ENCODE assay signal across 11 cellular contexts in the genomic region with DNA sequence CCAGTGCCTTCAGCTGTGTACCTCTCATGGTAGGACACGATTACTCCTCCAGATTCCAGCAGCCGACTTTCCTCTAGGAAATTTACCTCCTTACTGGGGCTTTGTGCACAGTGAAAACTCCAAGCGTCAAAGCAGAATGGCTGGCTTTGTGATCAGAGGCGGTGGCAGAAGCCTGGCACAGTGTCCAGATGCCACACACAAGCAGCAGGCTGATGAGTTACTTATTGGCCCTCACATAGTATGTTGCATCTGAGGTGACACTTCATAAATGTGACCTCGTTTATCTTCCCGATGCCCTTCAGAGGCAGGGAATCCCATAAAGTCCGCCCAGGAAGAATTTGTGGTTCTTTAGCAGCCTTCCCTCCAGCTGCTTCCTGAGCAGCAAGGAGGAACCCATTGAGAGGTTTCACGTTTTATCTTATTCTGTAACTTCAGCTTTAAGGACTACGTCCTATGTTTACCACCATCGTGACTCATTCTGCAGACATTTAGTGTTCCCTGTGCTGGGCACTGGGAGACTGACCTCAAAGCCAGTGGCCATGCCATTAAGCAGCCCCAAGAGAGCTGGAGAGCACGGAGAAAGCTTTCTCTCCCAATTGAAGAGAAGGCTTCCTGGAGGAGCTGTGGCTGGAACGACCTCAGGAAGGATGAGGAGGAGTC.
DNase-seq lines count a peak whose midpoint lies in the region; ATAC-seq and TF ChIP-seq lines count a peak whose summit lies in the region.
"Had no signal": no experiment of that assay in that cellular context is flagged by ENCODE, and none has a peak within 500 bp of the region (broad histone marks: within the 10 kb centered on the region; RNA-seq: fewer than 3 reads in every experiment).

No MANE protein-coding gene starts in this region.

- ATAC-seq in heart left ventricle, result peak in 3 of 4 donors; percentile 41 to 73 (median 57)
- no peak for ATAC-seq in right cardiac atrium
- no peak for ATAC-seq in GM18907 (IDR thresholded peaks at IDR 0.05; ENCODE audit: unreplicated experiment)
- no peak for ATAC-seq in GM18873 (IDR thresholded peaks at IDR 0.05; ENCODE audit: low FRiP score, unreplicated experiment)

- H3K36me3 ChIP-seq in heart left ventricle, result no peaks in the 10 kb centered on the region
- H3K36me3 ChIP-seq: WERI-Rb-1 had no signal

- no peak overlapping the region for H3K27ac ChIP-seq in heart left ventricle
- no peak overlapping the region for H3K27ac ChIP-seq in right cardiac atrium (ENCODE audit: low read length)
- H3K27ac ChIP-seq: WERI-Rb-1 had no signal

- H3K4me3 ChIP-seq in heart left ventricle, result no peak overlapping the region
- no peak overlapping the region for H3K4me3 ChIP-seq in right cardiac atrium (ENCODE audit: low read length)

- H3K4me1 ChIP-seq in heart left ventricle, result peaks cover 0 to 8% (median 0%) of the 10 kb centered on the region in 12 donors
- H3K4me1 ChIP-seq in right cardiac atrium (ENCODE audit: control insufficient read depth, insufficient read depth, low read length), result peaks cover 3% of the 10 kb centered on the region

- TF ChIP-seq POLR2A in heart left ventricle (IDR thresholded peaks at IDR 0.05), result no peak

- no peak for TF ChIP-seq CTCF in heart left ventricle (IDR thresholded peaks at IDR 0.05)

- H3K9me3 ChIP-seq in heart left ventricle, result no peaks in the 10 kb centered on the region
- no peaks in the 10 kb centered on the region for H3K9me3 ChIP-seq in right cardiac atrium (ENCODE audit: control insufficient read depth, low read length)

- DNase-seq in heart left ventricle, result no peak
- no peak for DNase-seq in right cardiac atrium
- peak; percentile 61 for DNase-seq in T1000 (lab: John Stamatoyannopoulos, UW)
- DNase-seq in glomerular visceral epithelial cell (ENCODE audit: extremely low spot score), result peak; percentile 86
- no peak for DNase-seq in stimulated activated CD4-positive, alpha-beta T cell treated with anti-CD3 and anti-CD28 coated beads, Interleukin-2, amount 100 ng/mL, for 24 hours
- DNase-seq in SIG-M5 treated with dmso at 0.1 percent for 504 hours (lab: John Stamatoyannopoulos, UW; ENCODE audit: unreplicated experiment), result no peak
- DNase-seq: kidney, retina, WERI-Rb-1 had no signal

- 40 to 45% (median 42%) methylated on average over 12 of the region's 12 CpGs for WGBS in heart left ventricle, 4 donors
- 46% methylated on average over 12 of the region's 12 CpGs for WGBS in right cardiac atrium

- no peaks in the 10 kb centered on the region for H3K27me3 ChIP-seq in heart left ventricle
- H3K27me3 ChIP-seq in right cardiac atrium (ENCODE audit: control insufficient read depth, insufficient read depth), result no peaks in the 10 kb centered on the region

- intact Hi-C loops in heart left ventricle (cut with DNase I), result no loop called here
- intact Hi-C loops in right cardiac atrium (cut with DNase I), result no loop called here

Comparison
In these comparisons a context has a peak if more than half of its experiments do, and no peak if none do; other contexts are left out.
1. ATAC-seq: peak in heart left ventricle (3 of 4); none in right cardiac atrium (0 of 2), GM18907 (single experiment) and GM18873 (single experiment).
2. DNase-seq: peak in T1000 (single experiment) and glomerular visceral epithelial cell (single experiment); none in heart left ventricle (0 of 5), right cardiac atrium (0 of 3), stimulated activated CD4-positive, alpha-beta T cell treated with anti-CD3 and anti-CD28 coated beads, Interleukin-2, amount 100 ng/mL, for 24 hours (0 of 2) and SIG-M5 treated with dmso at 0.1 percent for 504 hours (single experiment).